Comparison of ENCODE assay signal across 8 cellular contexts in genomic region chr18:76494541-76495403, GRCh38. TPM values are rescaled to one million over a fixed set of nuclear protein-coding genes. Genes with fewer than 3 reads are reported as not detected.
A peak's percentile ranks its signal among the peaks of the same experiment; 100 is the strongest.
DNase-seq lines count a peak whose midpoint lies in the region; ATAC-seq and TF ChIP-seq lines count a peak whose summit lies in the region.

TSS of gene ZNF516 (minus strand) at chr18:76495242. CDS start at chr18:76443054, 52,188 bp downstream.

- no peaks in the 10 kb centered on the region; the same call in 1 of the 2 replicates for H4K20me1 ChIP-seq in SK-N-SH (ENCODE audit: insufficient read depth)

- CTCF ChIA-PET in SK-N-SH (lab: Yijun Ruan, JAX) = no interaction called here
- CTCF ChIA-PET in activated naive CD4-positive, alpha-beta T cell treated with anti-CD3 and anti-CD28 coated beads, Interleukin-2, amount 10 ng/mL, durations not matched to agents 7 days and 5 days (lab: Charles Lee) = no interaction called here

- H3K79me2 ChIP-seq in SK-N-SH (ENCODE audit: insufficient read depth) = peaks cover 6% of the 10 kb centered on the region; the same call in 1 of the 2 replicates

- DNase-seq in SK-N-SH (peak; percentile 61), NCI-H1105 (lab: John Stamatoyannopoulos, UW) (peak; percentile 39), cardiac muscle cell (ENCODE audit: low read depth in 1 of 2, low spot score in 1 of 2) (peak; percentile 57 to 84), ovary (peak; percentile 62 to 80 (median 75)), putamen (ENCODE audit: low spot score) (no peak)
- DNase-seq in activated naive CD4-positive, alpha-beta T cell treated with anti-CD3 and anti-CD28 coated beads, Interleukin-2, amount 10 ng/mL, durations not matched to agents 7 days and 5 days = peak; percentile 47

- H3K27me3 ChIP-seq in SK-N-SH (ENCODE audit: insufficient read depth) (no peaks in the 10 kb centered on the region; the same call in 1 of the 2 replicates), cardiac muscle cell (no peaks in the 10 kb centered on the region), ovary (no peaks in the 10 kb centered on the region)

- 2% methylated on average over 17 of the region's 108 CpGs for WGBS in SK-N-SH (ENCODE audit: low lambda C conversion rate)
- WGBS in ovary, 3 donors = 0 to 1% (median 0%) methylated on average over 34 to 108 of the region's 108 CpGs

- TF ChIP-seq EP300 in SK-N-SH (IDR thresholded peaks at IDR 0.05; ENCODE audit: borderline replicate concordance in 1 of 2, low read depth in 1 of 2, low read length in 1 of 2) (no peak), ovary (IDR thresholded peaks at IDR 0.05) (no peak)

- no peak for ATAC-seq in SK-N-SH treated with all-trans-retinoic acid at 6 μM for 48 hours
- ATAC-seq in GM21737 (IDR thresholded peaks at IDR 0.05; ENCODE audit: unreplicated experiment) = no peak

- H3K4me1 ChIP-seq in SK-N-SH (ENCODE audit: control insufficient read depth in 1 of 2, insufficient read depth in 2 of 2, low read depth in 1 of 2, low read length in 1 of 2) (peaks cover 0 to 14% of the 10 kb centered on the region in 2 experiments; a peak in 2 of 4 replicates), cardiac muscle cell (ENCODE audit: low read depth) (no peaks in the 10 kb centered on the region), ovary (ENCODE audit: insufficient read depth) (no peaks in the 10 kb centered on the region)

- peaks cover 79% of the 10 kb centered on the region for H3K27me3 Mint-ChIP-seq in activated naive CD4-positive, alpha-beta T cell treated with anti-CD3 and anti-CD28 coated beads, Interleukin-2, amount 10 ng/mL, durations not matched to agents 7 days and 5 days

- TF ChIP-seq POLR2A in ovary (IDR thresholded peaks at IDR 0.05) = no peak

- peak within 1 kb of the TSS; percentile 62 to 81 for H3K4me3 ChIP-seq in SK-N-SH (ENCODE audit: low read depth in 2 of 2, low read length in 1 of 2)
- peak within 1 kb of the TSS; percentile 65 for H3K4me3 ChIP-seq in cardiac muscle cell
- H3K4me3 ChIP-seq in ovary = peak within 1 kb of the TSS; percentile 70

- H3K4me1 Mint-ChIP-seq in activated naive CD4-positive, alpha-beta T cell treated with anti-CD3 and anti-CD28 coated beads, Interleukin-2, amount 10 ng/mL, durations not matched to agents 7 days and 5 days = peaks cover 43% of the 10 kb centered on the region

- H3K9me3 ChIP-seq in SK-N-SH (no peaks in the 10 kb centered on the region), cardiac muscle cell (ENCODE audit: low read depth) (no peaks in the 10 kb centered on the region), ovary (no peaks in the 10 kb centered on the region)

- H2AFZ ChIP-seq in SK-N-SH (ENCODE audit: low read depth) = peak within 1 kb of the TSS; percentile 80; the same call in 1 of the 2 replicates

- no peaks in the 10 kb centered on the region for H3K36me3 ChIP-seq in SK-N-SH (replicated peaks in 1 of 2; ENCODE audit: control insufficient read depth in 1 of 2, insufficient read depth in 2 of 2, low read length in 1 of 2)
- H3K36me3 ChIP-seq in cardiac muscle cell = no peaks in the 10 kb centered on the region
- H3K36me3 ChIP-seq in ovary = no peaks in the 10 kb centered on the region

- no peaks in the 10 kb centered on the region for H3K9me3 Mint-ChIP-seq in activated naive CD4-positive, alpha-beta T cell treated with anti-CD3 and anti-CD28 coated beads, Interleukin-2, amount 10 ng/mL, durations not matched to agents 7 days and 5 days

- intact Hi-C loops in ovary (cut with DNase I) = loop anchor here in 2 of 4 donors (2.0 to 5.0 kb wide), 2 partner anchors 26 to 33 kb away; no protein-coding TSS in a partner anchor

- no peak for TF ChIP-seq CTCF in SK-N-SH (IDR thresholded peaks at IDR 0.05)
- no peak for TF ChIP-seq CTCF in cardiac muscle cell (IDR thresholded peaks at IDR 0.05; ENCODE audit: low read depth, low read length)
- TF ChIP-seq CTCF in ovary (IDR thresholded peaks at IDR 0.05) = no peak

- H3K9me2 ChIP-seq in SK-N-SH = no peaks in the 10 kb centered on the region

- H3K4me2 ChIP-seq in SK-N-SH = peak within 1 kb of the TSS; percentile 98

- H3K27ac Mint-ChIP-seq in activated naive CD4-positive, alpha-beta T cell treated with anti-CD3 and anti-CD28 coated beads, Interleukin-2, amount 10 ng/mL, durations not matched to agents 7 days and 5 days = peak within 1 kb of the TSS; percentile 74

- POLR2A ChIA-PET in SK-N-SH (lab: Yijun Ruan, JAX) = interaction anchor here (1.1 kb wide), 1 partner anchor 30 kb away, joined by 4 read pairs; no protein-coding TSS in a partner anchor

- peaks cover 16% of the 10 kb centered on the region for H3F3A ChIP-seq in SK-N-SH (replicated peaks; ENCODE audit: insufficient read depth)

- H3K9ac ChIP-seq in SK-N-SH = peak within 1 kb of the TSS; percentile 53; the same call in 1 of the 2 replicates

- peaks cover 4% of the 10 kb centered on the region for H3K36me3 Mint-ChIP-seq in activated naive CD4-positive, alpha-beta T cell treated with anti-CD3 and anti-CD28 coated beads, Interleukin-2, amount 10 ng/mL, durations not matched to agents 7 days and 5 days

- no peak for TF ChIP-seq RAD21 in SK-N-SH (IDR thresholded peaks at IDR 0.05; ENCODE audit: low read length)

- H3K4me3 Mint-ChIP-seq in activated naive CD4-positive, alpha-beta T cell treated with anti-CD3 and anti-CD28 coated beads, Interleukin-2, amount 10 ng/mL, durations not matched to agents 7 days and 5 days = peak within 1 kb of the TSS; percentile 87

- H3K27ac ChIP-seq in SK-N-SH (ENCODE audit: low read depth in 2 of 2, low read length in 1 of 2) = peak within 1 kb of the TSS; percentile 70 to 92
- peak within 1 kb of the TSS; percentile 63 for H3K27ac ChIP-seq in cardiac muscle cell
- peak within 1 kb of the TSS; percentile 80 to 91 for H3K27ac ChIP-seq in ovary

TF ChIP-seq in SK-N-SH, 30 proteins besides CTCF, POLR2A, EP300 and RAD21 (continues in another document):
- no peak for TF ChIP-seq POLR2AphosphoS5 (IDR thresholded peaks at IDR 0.05; ENCODE audit: low read depth, low read length)
- TF ChIP-seq REST (IDR thresholded peaks at IDR 0.05; ENCODE audit: low read depth, low read length) = no peak
- TF ChIP-seq SMC3 (IDR thresholded peaks at IDR 0.05; ENCODE audit: low read depth, low read length) = no peak

TF ChIP-seq in SK-N-SH treated with all-trans-retinoic acid at 6 μM for 48 hours, 23 proteins besides CTCF, POLR2A, EP300 and RAD21 (continues in another document):
- TF ChIP-seq ZNF565 (CRISPR knock-in tag; conservative IDR thresholded peaks at IDR 0.05; ENCODE audit: low read depth) (no peak), POU6F1 (CRISPR knock-in tag; IDR thresholded peaks at IDR 0.05; ENCODE audit: borderline replicate concordance, low read depth) (no peak), ARNTL (CRISPR knock-in tag; IDR thresholded peaks at IDR 0.05; ENCODE audit: borderline replicate concordance, low read depth) (no peak), ZFP30 (CRISPR knock-in tag; IDR thresholded peaks at IDR 0.05) (no peak), ESRRG (CRISPR knock-in tag; IDR thresholded peaks at IDR 0.05) (no peak), CREB5 (CRISPR knock-in tag; IDR thresholded peaks at IDR 0.05; ENCODE audit: low read depth) (no peak)

RNA-seq across cellular contexts. Expression of gene ZNF516, which starts in this region (rescaled TPM):
- polyA plus RNA-seq in SK-N-SH (2012; rRNA removed) (3.4 and 4.4 TPM in 2 replicates), cardiac muscle cell (17.0 and 26.2 TPM in 2 replicates), ovary (10 to 100 TPM; 13.5 to 25.4 TPM)
- polyA plus RNA-seq in SK-N-SH (2012; cell fraction: cytosol; rRNA removed) = 2.8 and 2.9 TPM in 2 replicates
- 10.3 and 10.8 TPM in 2 replicates for polyA plus RNA-seq in SK-N-SH (2012; cell fraction: nucleus; rRNA removed)
- total RNA-seq in cardiac muscle cell (44.7 and 78.6 TPM in 2 replicates), ovary (100 to 1,000 TPM in 3 of 7 donors, 10 to 100 TPM in 4; 44.9 to 110 (median 99.9) TPM)
